In the genomic region with DNA sequence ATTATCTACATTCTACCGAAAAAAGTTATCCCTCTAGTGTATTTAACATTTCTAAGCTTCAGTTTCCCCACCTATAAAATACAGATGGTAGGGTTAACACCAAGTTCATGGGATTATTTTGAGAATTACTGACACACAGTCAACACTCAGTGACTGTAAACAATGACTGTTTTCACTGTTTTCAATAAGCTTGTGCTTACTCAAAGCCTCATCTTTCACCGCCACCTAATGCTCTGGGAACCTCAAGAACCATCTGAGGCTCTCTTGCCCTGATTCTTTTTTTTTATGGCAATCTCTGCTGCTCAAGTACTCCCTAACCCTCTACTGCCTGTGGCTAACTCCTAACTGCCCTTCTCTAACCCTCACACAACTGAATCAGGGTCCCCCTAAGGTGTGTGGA, we compare ENCODE assay signal across 24 cellular contexts. TPM values are rescaled to one million over a fixed set of nuclear protein-coding genes. Genes with fewer than 3 reads are reported as not detected.
DNase-seq lines count a peak whose midpoint lies in the region; TF ChIP-seq lines count a peak whose summit lies in the region.
"Had no signal": no experiment of that assay in that cellular context is flagged by ENCODE, and none has a peak within 500 bp of the region (broad histone marks: within the 10 kb centered on the region; RNA-seq: fewer than 3 reads in every experiment).

No MANE protein-coding gene starts in this region.

- no peaks in the 10 kb centered on the region for H3K4me1 ChIP-seq in neutrophil (ENCODE audit: control insufficient read depth in 1 of 2, insufficient read depth in 1 of 2, low read depth in 1 of 2, low read length in 1 of 2)
- H3K4me1 ChIP-seq: pancreas, right lobe of liver had no signal

- H3K36me3 Mint-ChIP-seq in activated naive CD4-positive, alpha-beta T cell treated with anti-CD3 and anti-CD28 coated beads, Interleukin-2, amount 50 U/mL, for 24 hours, result peaks cover 16% of the 10 kb centered on the region
- H3K36me3 Mint-ChIP-seq in IgD-negative memory B cell (peaks cover 3% of the 10 kb centered on the region), endothelial cell (ENCODE audit: low read depth, unreplicated experiment) (peaks cover 56% of the 10 kb centered on the region)

- peaks cover 32% of the 10 kb centered on the region for H3K4me1 Mint-ChIP-seq in activated naive CD4-positive, alpha-beta T cell treated with anti-CD3 and anti-CD28 coated beads, Interleukin-2, amount 50 U/mL, for 24 hours
- peaks cover 4 to 16% (median 8%) of the 10 kb centered on the region in 3 donors for H3K4me1 Mint-ChIP-seq in IgD-negative memory B cell
- H3K4me1 Mint-ChIP-seq in endothelial cell (ENCODE audit: unreplicated experiment), result peaks cover 30% of the 10 kb centered on the region
- H3K4me1 Mint-ChIP-seq: CD14-positive monocyte had no signal

- no peaks in the 10 kb centered on the region for H3K9me3 ChIP-seq in neutrophil
- H3K9me3 ChIP-seq: pancreas, right lobe of liver had no signal

- H3K27me3 Mint-ChIP-seq in activated naive CD4-positive, alpha-beta T cell treated with anti-CD3 and anti-CD28 coated beads, Interleukin-2, amount 50 U/mL, for 24 hours, result no peaks in the 10 kb centered on the region
- H3K27me3 Mint-ChIP-seq in IgD-negative memory B cell (no peaks in the 10 kb centered on the region), endothelial cell (ENCODE audit: unreplicated experiment) (peaks cover 2% of the 10 kb centered on the region)

- TF ChIP-seq CTCF in endothelial cell (IDR thresholded peaks at IDR 0.05; ENCODE audit: unreplicated experiment), result no peak
- TF ChIP-seq CTCF in neutrophil (IDR thresholded peaks at IDR 0.05), result no peak

- no peak for DNase-seq in activated naive CD4-positive, alpha-beta T cell treated with anti-CD3 and anti-CD28 coated beads, Interleukin-2, amount 50 U/mL, for 16 hours
- DNase-seq in endothelial cell (ENCODE audit: low spot score), result no peak
- DNase-seq in GOT3 (lab: John Stamatoyannopoulos, UW), result no peak
- no peak for DNase-seq in HCEC 1CT
- no peak for DNase-seq in activated CD4-positive, CD25-positive, alpha-beta regulatory T cell treated with anti-CD3 and anti-CD28 coated beads, Interleukin-2, amount 50 U/mL, for 72 hours
- DNase-seq: activated CD4-positive, alpha-beta T cell treated with anti-CD3 and anti-CD28 coated beads, Interleukin-2, amount 50 U/mL, for 48 hours; anterior cingulate cortex; central memory CD4-positive, alpha-beta T cell; DMS153; foreskin melanocyte; GDM1; KBM-7; MV-4-11; NCI-H1694 treated with DMSO at 0.1 percent for 48 hours; pancreas; right lobe of liver; Right ventricle myocardium superior; SW 1271 had no signal

- peak overlapping the region; percentile 9 for H3K27ac ChIP-seq in neutrophil
- H3K27ac ChIP-seq: epithelial cell of prostate, hepatocyte, pancreas, right lobe of liver had no signal

- no peak overlapping the region for H3K4me3 Mint-ChIP-seq in activated naive CD4-positive, alpha-beta T cell treated with anti-CD3 and anti-CD28 coated beads, Interleukin-2, amount 50 U/mL, for 24 hours
- H3K4me3 Mint-ChIP-seq in IgD-negative memory B cell, result no peak overlapping the region
- peak overlapping the region; percentile 83 for H3K4me3 Mint-ChIP-seq in endothelial cell (ENCODE audit: unreplicated experiment)
- H3K4me3 Mint-ChIP-seq: CD14-positive monocyte had no signal

- H3K9me3 Mint-ChIP-seq in activated naive CD4-positive, alpha-beta T cell treated with anti-CD3 and anti-CD28 coated beads, Interleukin-2, amount 50 U/mL, for 24 hours, result no peaks in the 10 kb centered on the region
- H3K9me3 Mint-ChIP-seq in IgD-negative memory B cell (no peaks in the 10 kb centered on the region), endothelial cell (ENCODE audit: unreplicated experiment) (no peaks in the 10 kb centered on the region)
- H3K9me3 Mint-ChIP-seq: CD14-positive monocyte had no signal

- H3K27ac Mint-ChIP-seq in activated naive CD4-positive, alpha-beta T cell treated with anti-CD3 and anti-CD28 coated beads, Interleukin-2, amount 50 U/mL, for 24 hours, result peak overlapping the region; percentile 52
- H3K27ac Mint-ChIP-seq in IgD-negative memory B cell, result peak overlapping the region in 2 of 3 donors; percentile 37 to 43
- H3K27ac Mint-ChIP-seq in endothelial cell (ENCODE audit: unreplicated experiment), result no peak overlapping the region

- no peaks in the 10 kb centered on the region for H3K27me3 ChIP-seq in neutrophil
- H3K27me3 ChIP-seq: hepatocyte, pancreas, right lobe of liver had no signal

- H3K4me3 ChIP-seq in neutrophil (ENCODE audit: low read depth in 1 of 2, low read length in 1 of 2), result no peak overlapping the region
- H3K4me3 ChIP-seq: hepatocyte, pancreas, right lobe of liver had no signal

- peaks cover 88% of the 10 kb centered on the region for H3K36me3 ChIP-seq in neutrophil

RNA-seq across cellular contexts. Expression of a gene that starts 59.6 kb away (rescaled TPM):
- 39.3 TPM for polyA plus RNA-seq in IgD-negative memory B cell
- 169 TPM for total RNA-seq in endothelial cell (ENCODE audit: unreplicated experiment)
